Comparison of ENCODE assay signal across 29 cellular contexts in the genomic region with DNA sequence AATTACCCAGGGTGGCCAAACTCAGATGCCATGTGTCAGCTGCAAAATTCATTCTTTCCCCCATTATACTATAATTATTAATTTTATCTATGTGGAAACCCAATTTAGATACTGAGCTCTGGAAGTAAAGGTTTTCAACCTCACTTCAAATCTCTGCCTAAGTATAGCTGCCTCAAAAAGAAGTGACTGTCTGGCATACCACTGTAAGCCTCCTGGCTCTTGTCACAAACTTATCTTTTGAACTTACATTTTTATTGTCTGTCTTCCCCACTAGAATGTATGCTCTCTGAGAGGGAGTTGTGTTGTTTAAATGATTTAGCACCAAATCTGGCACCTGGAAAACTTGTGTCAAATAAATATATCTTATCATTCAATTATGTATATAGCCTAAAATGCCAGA. TPM values are rescaled to one million over a fixed set of nuclear protein-coding genes. Genes with fewer than 3 reads are reported as not detected.
"Had no signal": no experiment of that assay in that cellular context is flagged by ENCODE, and none has a peak within 500 bp of the region (broad histone marks: within the 10 kb centered on the region; RNA-seq: fewer than 3 reads in every experiment).

No MANE protein-coding gene starts in this region.

- H3K27me3 ChIP-seq: neutrophil, pancreas, right lobe of liver, sigmoid colon, spleen, suprapubic skin, testis, tibial artery, transverse colon, upper lobe of left lung, vagina had no signal

- H3K4me1 ChIP-seq: pancreas, prostate gland, right lobe of liver, spleen, suprapubic skin, testis, tibial artery, transverse colon, upper lobe of left lung, vagina had no signal

- H3K36me3 ChIP-seq: neutrophil, pancreas, prostate gland, right lobe of liver, sigmoid colon, spleen, suprapubic skin, tibial artery, transverse colon, upper lobe of left lung, vagina had no signal

- DNase-seq: naive thymus-derived CD8-positive, alpha-beta T cell; nephron progenitor cell; nucleus accumbens; pancreas; retina; right cardiac atrium; right lobe of liver; sigmoid colon; small intestine; spleen; stimulated activated CD4-positive, alpha-beta T cell treated with anti-CD3 and anti-CD28 coated beads, Interleukin-12 subunit alpha, Interleukin-12 subunit beta, amount 100 ng/mL, for 4 hours; stimulated activated CD4-positive, alpha-beta T cell treated with anti-CD3 and anti-CD28 coated beads, Interleukin-1b, Interleukin-23, amount 100 ng/mL, for 48 hours; stimulated activated CD4-positive, alpha-beta T cell treated with anti-CD3 and anti-CD28 coated beads, Interleukin-4, amount 100 ng/mL, for 1 hour; stimulated activated CD4-positive, alpha-beta T cell treated with anti-CD3 and anti-CD28 coated beads, Interleukin-4, amount 100 ng/mL, for 4 hours; stimulated activated CD8-positive, alpha-beta memory T cell treated with anti-CD3 and anti-CD28 coated beads, Interleukin-4, amount 100 ng/mL, for 48 hours; stimulated activated naive CD4-positive, alpha-beta T cell; stimulated activated naive CD8-positive, alpha-beta T cell treated with anti-CD3 and anti-CD28 coated beads, Interleukin-15, amount 100 ng/mL, for 72 hours; stimulated activated naive CD8-positive, alpha-beta T cell treated with anti-CD3 and anti-CD28 coated beads, Interleukin-15, Interleukin-2, amounts not matched to agents 100 U/mL and 50 U/mL, for 24 hours; substantia nigra; testis; tibial artery; transverse colon; upper lobe of left lung had no signal

- H3K4me3 ChIP-seq: pancreas, prostate gland, right lobe of liver, sigmoid colon, spleen, suprapubic skin, testis, tibial artery, transverse colon, upper lobe of left lung, vagina had no signal

- H3K27ac ChIP-seq: neutrophil, pancreas, prostate gland, right lobe of liver, sigmoid colon, spleen, suprapubic skin, testis, tibial artery, transverse colon, upper lobe of left lung, vagina had no signal

- H3K9me3 ChIP-seq: neutrophil, pancreas, prostate gland, right lobe of liver, sigmoid colon, spleen, suprapubic skin, testis, tibial artery, transverse colon, upper lobe of left lung, vagina had no signal

- ATAC-seq: naive thymus-derived CD8-positive, alpha-beta T cell; natural killer cell treated with Interleukin-12 subunit alpha and Interleukin-12 subunit beta and Interleukin-15 and Interleukin-18, amount 100 ng/mL, for 72 hours; pancreas; right cardiac atrium; right lobe of liver; stimulated activated memory B cell treated with anti-CD40 and anti-IgM and Interleukin-4, amounts not matched to agents 10 μg/mL and 1 μg/mL and 100 μg/mL, for 72 hours; stimulated activated naive CD8-positive, alpha-beta T cell treated with anti-CD3 and anti-CD28 coated beads, Interleukin-15, amount 100 ng/mL, for 72 hours; stimulated activated naive CD8-positive, alpha-beta T cell treated with anti-CD3 and anti-CD28 coated beads, Interleukin-15, Interleukin-2, amounts not matched to agents 100 U/mL and 50 U/mL, for 24 hours had no signal

RNA-seq across cellular contexts. Expression of a gene that starts 16.1 kb away (rescaled TPM):
- total RNA-seq: natural killer cell treated with Interleukin-12 subunit alpha and Interleukin-12 subunit beta and Interleukin-15 and Interleukin-18, amount 100 ng/mL, for 72 hours had no signal
